In genomic region chr5:135379052-135379654, GRCh38 we compare ENCODE assay signal across 11 cellular contexts. TPM values are rescaled to one million over a fixed set of nuclear protein-coding genes. Genes with fewer than 3 reads are reported as not detected.
DNase-seq lines count a peak whose midpoint lies in the region; ATAC-seq and TF ChIP-seq lines count a peak whose summit lies in the region.
"Had no signal": no experiment of that assay in that cellular context is flagged by ENCODE, and none has a peak within 500 bp of the region (broad histone marks: within the 10 kb centered on the region; RNA-seq: fewer than 3 reads in every experiment).

No MANE protein-coding gene starts in this region.

- H3K79me2 ChIP-seq in DND-41 (ENCODE audit: insufficient read depth, low read length) (peaks cover 100% of the 10 kb centered on the region), trophoblast cell (ENCODE audit: control insufficient read depth, insufficient read depth, low read length, poor library complexity) (no peaks in the 10 kb centered on the region)

- H3K79me1 ChIP-seq in trophoblast cell (ENCODE audit: low read length), result peaks cover 1% of the 10 kb centered on the region

- H3K4me1 ChIP-seq in DND-41 (ENCODE audit: insufficient read depth, low read length), result peaks cover 91% of the 10 kb centered on the region
- peaks cover 16 to 33% of the 10 kb centered on the region in 2 experiments for H3K4me1 ChIP-seq in trophoblast cell (ENCODE audit: control insufficient read depth in 1 of 2, insufficient read depth in 2 of 2, low read length in 2 of 2)

- H4K8ac ChIP-seq in trophoblast cell (ENCODE audit: low read depth, low read length), result no peak overlapping the region

- DNase-seq in DND-41 (no peak), RPMI7951 (ENCODE audit: low read depth) (peak; percentile 92), trophoblast cell (no peak), HuH-7.5 (ENCODE audit: low spot score) (no peak)
- DNase-seq in activated naive CD4-positive, alpha-beta T cell treated with Interleukin-2 at 50 U/mL for 16 hours, result no peak
- DNase-seq: activated CD4-positive, CD25-positive, alpha-beta regulatory T cell treated with anti-CD3 and anti-CD28 coated beads, Interleukin-2, amount 50 U/mL, for 72 hours; SIG-M5; spleen had no signal

- peaks cover 86% of the 10 kb centered on the region for H4K20me1 ChIP-seq in DND-41 (ENCODE audit: insufficient read depth, low read length)

- H3K4me3 ChIP-seq in DND-41 (ENCODE audit: low read depth in 1 of 2, low read length in 2 of 2) (no peak overlapping the region), trophoblast cell (ENCODE audit: low read depth, low read length) (no peak overlapping the region)
- H3K4me3 ChIP-seq: spleen had no signal

- H3K14ac ChIP-seq in trophoblast cell (ENCODE audit: low read length), result no peak overlapping the region

- H3K23ac ChIP-seq in trophoblast cell (ENCODE audit: low read length), result no peak overlapping the region

- H3K27ac ChIP-seq in DND-41 (ENCODE audit: low read length) (peak overlapping the region; percentile 98), trophoblast cell (ENCODE audit: low read depth, low read length) (peak overlapping the region; percentile 28)

- no peaks in the 10 kb centered on the region for H3K9me3 ChIP-seq in DND-41 (ENCODE audit: insufficient read depth, low read length, severe bottlenecking)
- H3K9me3 ChIP-seq in trophoblast cell (ENCODE audit: insufficient read depth, low read depth, low read length), result no peaks in the 10 kb centered on the region
- H3K9me3 ChIP-seq: spleen had no signal

- H2BK120ac ChIP-seq in trophoblast cell (ENCODE audit: insufficient read depth, low read length, poor library complexity), result peak overlapping the region; percentile 5

- H3K36me3 ChIP-seq in DND-41 (ENCODE audit: insufficient read depth, low read length) (peaks cover 100% of the 10 kb centered on the region), trophoblast cell (ENCODE audit: control insufficient read depth in 1 of 2, insufficient read depth in 2 of 2, low read length in 2 of 2) (peaks cover 24 to 41% of the 10 kb centered on the region in 2 experiments)

- no peak for TF ChIP-seq CTCF in DND-41 (IDR thresholded peaks at IDR 0.05; ENCODE audit: borderline replicate concordance, extremely low read depth, low read length, poor library complexity, severe bottlenecking)

- H2BK12ac ChIP-seq in trophoblast cell (ENCODE audit: low read length), result no peak overlapping the region

- no peak overlapping the region for H3K18ac ChIP-seq in trophoblast cell (ENCODE audit: low read length)

- peak overlapping the region; percentile 61 for H2BK5ac ChIP-seq in trophoblast cell (ENCODE audit: low read depth, low read length, poor library complexity)

- H3K4me2 ChIP-seq in DND-41 (ENCODE audit: insufficient read depth, low read length) (no peak overlapping the region), trophoblast cell (ENCODE audit: low read length) (no peak overlapping the region)

- WGBS in trophoblast cell (ENCODE audit: extremely low coverage, insufficient coverage, insufficient read length), result no CpG with 5 or more reads among the region's 7 CpGs

- H3K27me3 ChIP-seq in DND-41 (ENCODE audit: insufficient read depth, low read length, poor library complexity) (no peaks in the 10 kb centered on the region), trophoblast cell (ENCODE audit: insufficient read depth, low read length) (no peaks in the 10 kb centered on the region)
- H3K27me3 ChIP-seq: spleen had no signal

- H4K91ac ChIP-seq in trophoblast cell (ENCODE audit: low read depth, low read length), result no peak overlapping the region

- no peak overlapping the region for H3K4ac ChIP-seq in trophoblast cell (ENCODE audit: low read depth, low read length)

- H3K9ac ChIP-seq in DND-41 (ENCODE audit: low read depth, low read length) (no peak overlapping the region), trophoblast cell (ENCODE audit: low read length) (no peak overlapping the region)

- ATAC-seq in DND-41 (ENCODE audit: insufficient read depth, low read depth) (no peak), esophagus mucosa (peak; percentile 57), HG02759 (IDR thresholded peaks at IDR 0.05; ENCODE audit: unreplicated experiment) (no peak), HG03378 (IDR thresholded peaks at IDR 0.05; ENCODE audit: unreplicated experiment) (no peak)

- no peak overlapping the region for H2AK5ac ChIP-seq in trophoblast cell (ENCODE audit: low read length)

- H2AFZ ChIP-seq in DND-41 (ENCODE audit: low read depth, low read length) (no peak overlapping the region), trophoblast cell (ENCODE audit: insufficient read depth, low read length, poor library complexity) (no peak overlapping the region)

- no peak overlapping the region for H4K12ac ChIP-seq in trophoblast cell (ENCODE audit: low read depth, low read length)

RNA-seq across cellular contexts. Expression of gene MACROH2A1, which starts 19.9 kb away (rescaled TPM):
- 235 and 252 TPM in 2 replicates for total RNA-seq in RPMI7951 (2014; rRNA removed; shearing (Covaris generic))
- total RNA-seq in esophagus mucosa, result 196 TPM
- 172 and 175 TPM in 2 replicates for polyA plus RNA-seq in trophoblast cell (2013)
